Comparison of ENCODE assay signal across 17 cellular contexts in genomic region chr3:87855211-87855610, GRCh38.
DNase-seq lines count a peak whose midpoint lies in the region; ATAC-seq and TF ChIP-seq lines count a peak whose summit lies in the region.
"Had no signal": no experiment of that assay in that cellular context is flagged by ENCODE, and none has a peak within 500 bp of the region (broad histone marks: within the 10 kb centered on the region; RNA-seq: fewer than 3 reads in every experiment).

No MANE protein-coding gene starts in this region.

- no peaks in the 10 kb centered on the region for H3K27me3 Mint-ChIP-seq in HFFc6 (ENCODE audit: insufficient read depth)

- CTCF ChIA-PET in A673 (lab: Charles Lee), result no interaction called here

- no peak for ATAC-seq in HG03439 (IDR thresholded peaks at IDR 0.05; ENCODE audit: unreplicated experiment)
- no peak for ATAC-seq in aorta (ENCODE audit: low FRiP score)
- ATAC-seq: CD8-positive, alpha-beta T cell; HCT116 had no signal

- H3K4me1 Mint-ChIP-seq in HFFc6 (ENCODE audit: low read depth), result peaks cover 56% of the 10 kb centered on the region

- H4K20me1 ChIP-seq in osteoblast (ENCODE audit: insufficient read depth, low read length), result no peaks in the 10 kb centered on the region
- H4K20me1 ChIP-seq: BLaER1 treated with 17β-estradiol and CSF1 and Interleukin-3, amounts not matched to agents 10 nM and 100 nM had no signal

- no peaks in the 10 kb centered on the region for H3K9me3 ChIP-seq in ectodermal cell (ENCODE audit: control insufficient read depth, low read length)
- no peaks in the 10 kb centered on the region for H3K9me3 ChIP-seq in osteoblast (ENCODE audit: low read depth, low read length)
- no peaks in the 10 kb centered on the region for H3K9me3 ChIP-seq in aorta (ENCODE audit: control insufficient read depth, low read length)
- H3K9me3 ChIP-seq in A673 (ENCODE audit: low read depth, low read length, poor library complexity, severe bottlenecking), result no peaks in the 10 kb centered on the region

- intact Hi-C loops in aorta (cut with DNase I), result no loop called here
- intact Hi-C loops in A673 (cut with micrococcal nuclease; ENCODE audit: unreplicated experiment), result no loop called here

- peak overlapping the region; percentile 60 for H3K27ac Mint-ChIP-seq in HFFc6
- H3K27ac Mint-ChIP-seq: B cell; CD8-positive, alpha-beta T cell had no signal

- H3K27ac ChIP-seq in ectodermal cell (ENCODE audit: insufficient read depth, low read depth, low read length, poor library complexity, severe bottlenecking) (peak overlapping the region; percentile 16), osteoblast (ENCODE audit: low read depth, low read length) (no peak overlapping the region), aorta (ENCODE audit: low read depth in 1 of 2, low read length in 2 of 2) (no peak overlapping the region), A673 (ENCODE audit: low read depth, low read length, poor library complexity, severe bottlenecking) (no peak overlapping the region)
- H3K27ac ChIP-seq: BLaER1 treated with 17β-estradiol and CSF1 and Interleukin-3, amounts not matched to agents 10 nM and 100 nM; HL-60 had no signal

- H3K79me2 ChIP-seq in osteoblast (ENCODE audit: insufficient read depth, low read length), result no peaks in the 10 kb centered on the region

- no peak for DNase-seq in HFFc6
- no peak for DNase-seq in osteoblast (ENCODE audit: insufficient read length, low spot score, missing footprints)
- no peak for DNase-seq in RKO (ENCODE audit: low spot score)
- DNase-seq in aorta, result no peak
- DNase-seq in A673 (ENCODE audit: low spot score), result no peak
- DNase-seq: Calu3; CD8-positive, alpha-beta T cell; DMS79 treated with DMSO at 0.1 percent for 48 hours; GF-D8; GOT3; H7 had no signal

- TF ChIP-seq CTCF in HFFc6 (IDR thresholded peaks at IDR 0.05) (no peak), osteoblast (IDR thresholded peaks at IDR 0.05; ENCODE audit: extremely low read depth, low read depth, low read length) (no peak), A673 (conservative IDR thresholded peaks at IDR 0.05; ENCODE audit: low read depth, low read length) (no peak)

- H3K36me3 ChIP-seq in ectodermal cell (ENCODE audit: control insufficient read depth, insufficient read depth, low read length), result no peaks in the 10 kb centered on the region
- no peaks in the 10 kb centered on the region for H3K36me3 ChIP-seq in osteoblast (ENCODE audit: insufficient read depth, low read length)
- no peaks in the 10 kb centered on the region for H3K36me3 ChIP-seq in aorta (ENCODE audit: control insufficient read depth in 1 of 2, insufficient read depth in 2 of 2, low read length in 1 of 2)
- H3K36me3 ChIP-seq in A673 (ENCODE audit: insufficient read depth, low read length, poor library complexity, severe bottlenecking), result no peaks in the 10 kb centered on the region
- H3K36me3 ChIP-seq: BLaER1 treated with 17β-estradiol and CSF1 and Interleukin-3, amounts not matched to agents 10 nM and 100 nM had no signal

- no peak overlapping the region for H2AFZ ChIP-seq in osteoblast (ENCODE audit: low read length)

- H3K9me3 Mint-ChIP-seq in HFFc6, result no peaks in the 10 kb centered on the region
- H3K9me3 Mint-ChIP-seq: CD8-positive, alpha-beta T cell had no signal

- H3K4me1 ChIP-seq in ectodermal cell (ENCODE audit: control insufficient read depth, insufficient read depth, low read length) (no peaks in the 10 kb centered on the region), osteoblast (ENCODE audit: insufficient read depth, low read length) (no peaks in the 10 kb centered on the region), aorta (ENCODE audit: control insufficient read depth in 1 of 2, insufficient read depth in 2 of 2, low read length in 2 of 2) (no peaks in the 10 kb centered on the region), A673 (ENCODE audit: insufficient read depth, low read length, poor library complexity, severe bottlenecking) (peaks cover 3% of the 10 kb centered on the region)

- peak overlapping the region; percentile 53 for H3K4me3 Mint-ChIP-seq in HFFc6
- H3K4me3 Mint-ChIP-seq: B cell; CD8-positive, alpha-beta T cell had no signal

- POLR2A ChIA-PET in A673 (lab: Charles Lee; ENCODE audit: low non-redundant PET), result no interaction called here

- H3K27me3 ChIP-seq in ectodermal cell (ENCODE audit: control insufficient read depth, insufficient read depth, low read length, poor library complexity, severe bottlenecking), result no peaks in the 10 kb centered on the region
- no peaks in the 10 kb centered on the region for H3K27me3 ChIP-seq in osteoblast (ENCODE audit: insufficient read depth, low read length)
- no peaks in the 10 kb centered on the region for H3K27me3 ChIP-seq in aorta (ENCODE audit: control insufficient read depth in 1 of 2, insufficient read depth in 2 of 2, low read length in 1 of 2)
- H3K27me3 ChIP-seq in A673 (replicated peaks; ENCODE audit: insufficient read depth, low read depth, low read length, poor library complexity), result no peaks in the 10 kb centered on the region
- H3K27me3 ChIP-seq: BLaER1 treated with 17β-estradiol and CSF1 and Interleukin-3, amounts not matched to agents 10 nM and 100 nM had no signal

- WGBS in ectodermal cell, 2 experiments, result 100% methylated on average over 1 of the region's 1 CpG; no CpG with 5 or more reads in 1 of the 2 experiments
- 75 to 79% methylated on average over 1 of the region's 1 CpG for WGBS in aorta, 2 donors

- peak overlapping the region; percentile 51 for H3K4me2 ChIP-seq in osteoblast (ENCODE audit: insufficient read depth, low read length)
- H3K4me2 ChIP-seq: BLaER1 treated with 17β-estradiol and CSF1 and Interleukin-3, amounts not matched to agents 10 nM and 100 nM had no signal

- H3K4me3 ChIP-seq in ectodermal cell (ENCODE audit: insufficient read depth, low read depth, low read length), result no peak overlapping the region
- H3K4me3 ChIP-seq in osteoblast (ENCODE audit: insufficient read depth, low read length), result no peak overlapping the region
- H3K4me3 ChIP-seq in aorta (ENCODE audit: low read length in 2 of 2), result no peak overlapping the region
- no peak overlapping the region for H3K4me3 ChIP-seq in A673 (ENCODE audit: low read depth, low read length, poor library complexity, severe bottlenecking)
- H3K4me3 ChIP-seq: BLaER1 treated with 17β-estradiol and CSF1 and Interleukin-3, amounts not matched to agents 10 nM and 100 nM had no signal

- no peaks in the 10 kb centered on the region for H3K36me3 Mint-ChIP-seq in HFFc6 (ENCODE audit: low read depth)
- H3K36me3 Mint-ChIP-seq: CD8-positive, alpha-beta T cell had no signal

- no TSS peak for BruUV-seq in A673 (replicated peaks; lab: Mats Ljungman, UMichigan)
